In genomic region chr10:99914236-99914635, GRCh38 we compare ENCODE assay signal across 24 cellular contexts.
DNase-seq lines count a peak whose midpoint lies in the region; ATAC-seq, FAIRE-seq and TF ChIP-seq lines count a peak whose summit lies in the region.
"Had no signal": no experiment of that assay in that cellular context is flagged by ENCODE, and none has a peak within 500 bp of the region (broad histone marks: within the 10 kb centered on the region; RNA-seq: fewer than 3 reads in every experiment).

No MANE protein-coding gene starts in this region.

- H3K4me1 Mint-ChIP-seq in mesothelial cell of epicardium: peaks cover 40% of the 10 kb centered on the region

- H3K4me3 ChIP-seq in cardiac muscle cell: peak overlapping the region; percentile 58
- peak overlapping the region in 2 of 12 donors; percentile 19 to 33 for H3K4me3 ChIP-seq in heart left ventricle
- H3K4me3 ChIP-seq in H1 (ENCODE audit: extremely low read depth in 1 of 4, insufficient read depth in 2 of 4, low read depth in 3 of 4, low read length in 4 of 4): peak overlapping the region in 1 of 4 experiments; percentile 0; a peak in 2 of 8 replicates
- no peak overlapping the region for H3K4me3 ChIP-seq in stomach
- H3K4me3 ChIP-seq in gastrocnemius medialis: no peak overlapping the region
- H3K4me3 ChIP-seq: BLaER1 treated with 17β-estradiol and CSF1 and Interleukin-3, amounts not matched to agents 10 nM and 100 nM had no signal

- H3K27me3 Mint-ChIP-seq in mesothelial cell of epicardium (ENCODE audit: low read depth): no peaks in the 10 kb centered on the region
- H3K27me3 Mint-ChIP-seq: stimulated activated naive CD8-positive, alpha-beta T cell treated with anti-CD3 and anti-CD28 coated beads, Interleukin-15, Interleukin-2, amounts not matched to agents 100 ng/mL and 50 ng/mL, for 24 hours had no signal

- no peak for TF ChIP-seq RAD21 in H1 (IDR thresholded peaks at IDR 0.05 in 1 of 2, conservative IDR thresholded peaks at IDR 0.05 in 1 of 2; ENCODE audit: low read depth in 2 of 2, low read length in 2 of 2)

- DNase-seq in cardiac muscle cell (ENCODE audit: low read depth in 1 of 2, low spot score in 1 of 2): no peak
- DNase-seq in heart left ventricle: no peak
- DNase-seq in H1 (ENCODE audit: low read depth in 1 of 2, low spot score in 2 of 2): peak in 1 of 2 experiments; percentile 51
- DNase-seq in mesothelial cell of epicardium (ENCODE audit: low spot score in 2 of 2, unreplicated experiment in 2 of 2): no peak
- no peak for DNase-seq in stomach
- no peak for DNase-seq in globus pallidus (ENCODE audit: low spot score)
- DNase-seq in RKO (ENCODE audit: low spot score): no peak
- DNase-seq in gastrocnemius medialis: no peak
- DNase-seq: 8988T; activated CD4-positive, alpha-beta T cell treated with anti-CD3 and anti-CD28 coated beads, Interleukin-2, amount 50 U/mL, for 48 hours; activated naive CD4-positive, alpha-beta T cell treated with Interleukin-2 at 50 U/mL for 16 hours; activated T-cell treated with anti-CD3 and anti-CD28 coated beads for 4 hours; Calu3; EL; NCI-H1105; NCI-H2107; NCI-H510A treated with DMSO at 0.1 percent for 48 hours; T-helper 1 cell had no signal

- H3K56ac ChIP-seq in H1 (replicated peaks; ENCODE audit: insufficient read length, low read depth, low read length): no peak overlapping the region

- H3K4me3 Mint-ChIP-seq in mesothelial cell of epicardium: peak overlapping the region; percentile 69
- H3K4me3 Mint-ChIP-seq: stimulated activated naive CD8-positive, alpha-beta T cell treated with anti-CD3 and anti-CD28 coated beads, Interleukin-15, Interleukin-2, amounts not matched to agents 100 ng/mL and 50 ng/mL, for 24 hours had no signal

- no peak overlapping the region for H2BK15ac ChIP-seq in H1 (ENCODE audit: low read length)

- H4K5ac ChIP-seq in H1 (ENCODE audit: insufficient read length, low read depth, low read length): peak overlapping the region; percentile 92

- H2BK20ac ChIP-seq in H1 (ENCODE audit: low read length): peak overlapping the region; percentile 88

- H3K4ac ChIP-seq in H1 (replicated peaks; ENCODE audit: insufficient read length, low read depth, low read length): peak overlapping the region; percentile 55

- TF ChIP-seq CTCF in cardiac muscle cell (IDR thresholded peaks at IDR 0.05; ENCODE audit: low read depth, low read length): no peak
- TF ChIP-seq CTCF in heart left ventricle (IDR thresholded peaks at IDR 0.05): no peak
- no peak for TF ChIP-seq CTCF in H1 (IDR thresholded peaks at IDR 0.05; ENCODE audit: control extremely low read depth in 1 of 3, insufficient read depth in 1 of 3, low read depth in 1 of 3, low read length in 3 of 3)
- TF ChIP-seq CTCF in mesothelial cell of epicardium (IDR thresholded peaks at IDR 0.05; ENCODE audit: unreplicated experiment): no peak
- no peak for TF ChIP-seq CTCF in stomach (IDR thresholded peaks at IDR 0.05)
- no peak for TF ChIP-seq CTCF in gastrocnemius medialis (IDR thresholded peaks at IDR 0.05 in 4 of 5, conservative IDR thresholded peaks at IDR 0.05 in 1 of 5)

- TF ChIP-seq POLR2A in heart left ventricle (IDR thresholded peaks at IDR 0.05) (no peak), H1 (IDR thresholded peaks at IDR 0.05; ENCODE audit: control extremely low read depth in 1 of 2, low read depth in 2 of 2, low read length in 2 of 2) (no peak), stomach (IDR thresholded peaks at IDR 0.05) (no peak), gastrocnemius medialis (IDR thresholded peaks at IDR 0.05) (no peak)

- H2AFZ ChIP-seq in H1 (ENCODE audit: low read length): no peak overlapping the region

- peak overlapping the region; percentile 99 for H3K18ac ChIP-seq in H1 (ENCODE audit: extremely low read depth, low read length)

- POLR2A ChIA-PET in H1 (lab: Charles Lee; ENCODE audit: partially characterized antibody): interaction anchor here (0.7 to 2.7 kb wide), 29 partner anchors 9 to 459 kb away, joined by 3 to 23 read pairs (median 4); partner anchors contain the start of genes DNMBP and ERLIN1

- H2BK12ac ChIP-seq in H1 (ENCODE audit: low read depth, low read length): peak overlapping the region; percentile 96

- H3K27ac ChIP-seq in cardiac muscle cell (peak overlapping the region; percentile 94), heart left ventricle (no peak overlapping the region), H1 (ENCODE audit: low read depth, low read length) (peak overlapping the region; percentile 74), stomach (peak overlapping the region in 4 of 5 donors; percentile 42 to 64 (median 50)), gastrocnemius medialis (no peak overlapping the region)
- H3K27ac ChIP-seq: BLaER1 treated with 17β-estradiol and CSF1 and Interleukin-3, amounts not matched to agents 10 nM and 100 nM; VCaP had no signal

- H3K9me3 Mint-ChIP-seq in mesothelial cell of epicardium: no peaks in the 10 kb centered on the region
- H3K9me3 Mint-ChIP-seq: stimulated activated naive CD8-positive, alpha-beta T cell treated with anti-CD3 and anti-CD28 coated beads, Interleukin-15, Interleukin-2, amounts not matched to agents 100 ng/mL and 50 ng/mL, for 24 hours had no signal

- peak overlapping the region in 1 of 4 experiments; percentile 37; a peak in 2 of 7 replicates for H3K9ac ChIP-seq in H1 (replicated peaks in 1 of 4; ENCODE audit: extremely low read depth in 1 of 4, low read depth in 3 of 4, low read length in 3 of 4)
- H3K9ac ChIP-seq: BLaER1 treated with 17β-estradiol and CSF1 and Interleukin-3, amounts not matched to agents 10 nM and 100 nM had no signal

- peaks cover 6% of the 10 kb centered on the region for H3K23me2 ChIP-seq in H1 (ENCODE audit: low read depth, low read length)

- peak overlapping the region; percentile 32 to 87; a peak in 3 of 4 replicates for H3K4me2 ChIP-seq in H1 (ENCODE audit: insufficient read depth in 1 of 2, low read depth in 2 of 2, low read length in 2 of 2)
- H3K4me2 ChIP-seq: BLaER1 treated with 17β-estradiol and CSF1 and Interleukin-3, amounts not matched to agents 10 nM and 100 nM had no signal

- no peak for FAIRE-seq in H1 (lab: Jason Lieb, UNC)
- FAIRE-seq: GM18507, urothelium cell line had no signal

- TF ChIP-seq EP300 in H1 (IDR thresholded peaks at IDR 0.05; ENCODE audit: borderline replicate concordance in 1 of 2, low read depth in 2 of 2, low read length in 2 of 2) (no peak), stomach (IDR thresholded peaks at IDR 0.05) (no peak)

- H3K27me3 ChIP-seq in cardiac muscle cell (no peaks in the 10 kb centered on the region), heart left ventricle (no peaks in the 10 kb centered on the region), H1 (replicated peaks in 1 of 4; ENCODE audit: control insufficient read depth in 3 of 4, extremely low read depth in 1 of 4, insufficient read depth in 3 of 4, low read length in 3 of 4) (no peaks in the 10 kb centered on the region), stomach (no peaks in the 10 kb centered on the region), gastrocnemius medialis (no peaks in the 10 kb centered on the region)
- H3K27me3 ChIP-seq: BLaER1 treated with 17β-estradiol and CSF1 and Interleukin-3, amounts not matched to agents 10 nM and 100 nM had no signal

- WGBS in heart left ventricle, 4 donors: 60 to 73% (median 66%) methylated on average over 3 of the region's 3 CpGs
- WGBS in H1 (ENCODE audit: extremely low coverage in 1 of 2, insufficient coverage in 1 of 2, insufficient read length in 1 of 2, insufficient replicate concordance in 2 of 2, low coverage in 1 of 2, low lambda C conversion rate in 2 of 2, missing lambda C conversion rate in 1 of 2), 2 experiments: 29% methylated on average over 3 of the region's 3 CpGs; no CpG with 5 or more reads in 1 of the 2 experiments
- 52 to 65% (median 57%) methylated on average over 3 of the region's 3 CpGs for WGBS in stomach, 5 donors

- H4K8ac ChIP-seq in H1 (ENCODE audit: extremely low read depth, insufficient read depth, low read length): no peak overlapping the region; the same call in 1 of the 2 replicates

- H3K4me1 ChIP-seq in cardiac muscle cell (ENCODE audit: low read depth) (peaks cover 24% of the 10 kb centered on the region), heart left ventricle (peaks cover 0 to 44% (median 24%) of the 10 kb centered on the region in 12 donors), H1 (replicated peaks in 1 of 4; ENCODE audit: control insufficient read depth in 3 of 4, insufficient read depth in 4 of 4, low read length in 3 of 4) (peaks cover 4 to 12% (median 9%) of the 10 kb centered on the region in 4 experiments; a peak in 6 of 7 replicates), stomach (peaks cover 11 to 69% (median 46%) of the 10 kb centered on the region in 4 donors), gastrocnemius medialis (peaks cover 11 to 23% of the 10 kb centered on the region in 2 donors)

- H3K23ac ChIP-seq in H1 (ENCODE audit: insufficient read length): no peak overlapping the region

- peaks cover 3% of the 10 kb centered on the region for H3K36me3 Mint-ChIP-seq in mesothelial cell of epicardium

- H4K20me1 ChIP-seq in H1 (replicated peaks in 1 of 2; ENCODE audit: control insufficient read depth in 1 of 2, insufficient read depth in 2 of 2, low read length in 2 of 2): no peaks in the 10 kb centered on the region
- H4K20me1 ChIP-seq: BLaER1 treated with 17β-estradiol and CSF1 and Interleukin-3, amounts not matched to agents 10 nM and 100 nM had no signal

- CTCF ChIA-PET in H1 (lab: Charles Lee; ENCODE audit: partially characterized antibody): interaction anchor here (0.7 to 3.7 kb wide), 30 partner anchors 9 to 195 kb away, joined by 3 to 43 read pairs (median 4); no protein-coding TSS in a partner anchor

- H4K91ac ChIP-seq in H1 (replicated peaks; ENCODE audit: insufficient read length, low read length): peak overlapping the region; percentile 94

- intact Hi-C loops in heart left ventricle (cut with DNase I): loop anchor here in 4 of 10 donors (5.0 to 10.0 kb wide), 2 partner anchors 91 to 93 kb away; partner anchors contain the start of gene DNMBP (in 4 of the 4)
- intact Hi-C loops in stomach (cut with DNase I; ENCODE audit: low total_unique reads): no loop called here
- intact Hi-C loops in gastrocnemius medialis (cut with DNase I; ENCODE audit: low total_unique reads): no loop called here

- in situ Hi-C loops in gastrocnemius medialis (cut with MboI; ENCODE audit: low sequenced_read_pairs in 4 of 4): loop anchor here in 1 of 4 donors (25.0 kb wide), 1 partner anchor 98 kb away; the partner anchor contains the start of gene DNMBP

- peaks cover 7 to 52% of the 10 kb centered on the region in 2 experiments for H3K79me2 ChIP-seq in H1 (ENCODE audit: control insufficient read depth in 1 of 2, insufficient read depth in 2 of 2, low read length in 2 of 2)

- H3K36me3 ChIP-seq in cardiac muscle cell (no peaks in the 10 kb centered on the region), heart left ventricle (peaks cover 0 to 3% (median 0%) of the 10 kb centered on the region in 9 donors), H1 (ENCODE audit: control insufficient read depth in 2 of 4, insufficient read depth in 4 of 4, low read length in 3 of 4) (peaks cover 0 to 5% (median under 1%) of the 10 kb centered on the region in 4 experiments; a peak in 4 of 8 replicates), stomach (peaks cover 0 to 11% (median 3%) of the 10 kb centered on the region in 4 donors), gastrocnemius medialis (no peaks in the 10 kb centered on the region)

- peak overlapping the region; percentile 76 for H2BK120ac ChIP-seq in H1 (replicated peaks; ENCODE audit: low read depth, low read length)

- peak overlapping the region; percentile 96 for H3K27ac Mint-ChIP-seq in mesothelial cell of epicardium
- H3K27ac Mint-ChIP-seq: stimulated activated naive CD8-positive, alpha-beta T cell treated with anti-CD3 and anti-CD28 coated beads, Interleukin-15, Interleukin-2, amounts not matched to agents 100 ng/mL and 50 ng/mL, for 24 hours had no signal

- ATAC-seq in heart left ventricle (no peak), gastrocnemius medialis (no peak)
- ATAC-seq: Right ventricle myocardium inferior had no signal

- no peak overlapping the region for H2AK5ac ChIP-seq in H1 (ENCODE audit: low read depth, low read length)

- H3K14ac ChIP-seq in H1 (ENCODE audit: insufficient read length): no peak overlapping the region

- H2BK5ac ChIP-seq in H1 (ENCODE audit: low read depth, low read length): peak overlapping the region; percentile 92

- no peaks in the 10 kb centered on the region for H3K9me3 ChIP-seq in cardiac muscle cell (ENCODE audit: low read depth)
- H3K9me3 ChIP-seq in heart left ventricle: no peaks in the 10 kb centered on the region
- H3K9me3 ChIP-seq in H1 (ENCODE audit: insufficient read depth in 2 of 2, low read depth in 1 of 2, low read length in 1 of 2): no peaks in the 10 kb centered on the region
- H3K9me3 ChIP-seq in stomach: no peaks in the 10 kb centered on the region
- H3K9me3 ChIP-seq in gastrocnemius medialis: no peaks in the 10 kb centered on the region
- H3K9me3 ChIP-seq: BLaER1 treated with 17β-estradiol and CSF1 and Interleukin-3, amounts not matched to agents 10 nM and 100 nM had no signal

- H3K79me1 ChIP-seq in H1 (ENCODE audit: low read depth, low read length): peaks cover 4% of the 10 kb centered on the region; the same call in 1 of the 2 replicates

Comparison
In these comparisons a context has a peak if more than half of its experiments do, and no peak if none do; other contexts are left out.
1. H3K27ac ChIP-seq: peak in cardiac muscle cell (single experiment), H1 (single experiment) and stomach (4 of 5); none in heart left ventricle (0 of 12) and gastrocnemius medialis (0 of 4).